ENCODE assay signal across 29 cellular contexts in the genomic region with DNA sequence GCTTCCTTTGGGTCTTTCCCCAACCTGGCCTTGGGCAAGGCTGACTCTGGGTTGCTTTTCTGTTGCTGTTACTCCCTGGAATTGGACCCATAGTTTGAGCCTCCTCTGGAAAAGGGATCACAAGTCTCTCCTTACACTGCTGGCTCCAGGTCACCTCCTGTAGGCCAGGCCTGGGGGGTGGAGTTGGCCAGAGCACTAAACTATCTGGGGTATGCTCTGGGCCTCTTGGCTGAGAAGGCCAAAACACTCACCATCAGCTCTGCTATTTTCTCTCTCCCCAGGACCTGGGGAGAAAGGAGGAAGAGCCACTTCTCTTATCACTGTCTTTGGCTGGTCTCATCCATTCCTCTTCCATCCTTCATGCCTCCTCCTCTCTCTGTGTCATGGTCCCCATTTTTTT. TPM values are rescaled to one million over a fixed set of nuclear protein-coding genes. Genes with fewer than 3 reads are reported as not detected.
DNase-seq lines count a peak whose midpoint lies in the region; ATAC-seq, FAIRE-seq and TF ChIP-seq lines count a peak whose summit lies in the region.
"Had no signal": no experiment of that assay in that cellular context is flagged by ENCODE, and none has a peak within 500 bp of the region (broad histone marks: within the 10 kb centered on the region; RNA-seq: fewer than 3 reads in every experiment).

No MANE protein-coding gene starts in this region.

- H3K4me3 ChIP-seq in A549 = no peak overlapping the region
- no peak overlapping the region for H3K4me3 ChIP-seq in K562
- H3K4me3 ChIP-seq: SJSA1, spleen, vagina had no signal

- TF ChIP-seq RAD21 in A549 (conservative IDR thresholded peaks at IDR 0.05 in 1 of 2, IDR thresholded peaks at IDR 0.05 in 1 of 2) (no peak), K562 (CRISPR knock-in tag; conservative IDR thresholded peaks at IDR 0.05 in 1 of 2, IDR thresholded peaks at IDR 0.05 in 1 of 2) (no peak)

- TF ChIP-seq CTCF in A549 (IDR thresholded peaks at IDR 0.05) = no peak
- no peak for TF ChIP-seq CTCF in K562 (IDR thresholded peaks at IDR 0.05 in 2 of 3, conservative IDR thresholded peaks at IDR 0.05 in 1 of 3; ENCODE audit: insufficient read depth in 2 of 3, low read depth in 1 of 3, low read length in 3 of 3)

- TF ChIP-seq POLR2A in A549 (IDR thresholded peaks at IDR 0.05; ENCODE audit: low read length) = no peak
- TF ChIP-seq POLR2A in K562 (conservative IDR thresholded peaks at IDR 0.05) = no peak

- peak overlapping the region in 1 of 2 experiments; percentile 61; a peak in 1 of 4 replicates for H3K9ac ChIP-seq in K562 (ENCODE audit: insufficient read depth in 1 of 2, low read depth in 2 of 2, low read length in 2 of 2)

- ATAC-seq in A549 (peak; percentile 14 to 35; a peak in 2 of 6 replicates), K562 (peak; percentile 42; the same call in 2 of the 3 replicates), left ventricle myocardium superior (peak; percentile 71), sciatic nerve (peak; percentile 47), GM19467 (IDR thresholded peaks at IDR 0.05; ENCODE audit: unreplicated experiment) (no peak), GM18907 (IDR thresholded peaks at IDR 0.05; ENCODE audit: unreplicated experiment) (no peak)
- ATAC-seq: activated naive CD8-positive, alpha-beta T cell treated with anti-CD3 and anti-CD28 coated beads, Interleukin-2, amount 50 U/mL, for 24 hours; left colon; PC-3 had no signal

- no peaks in the 10 kb centered on the region for H3K79me2 ChIP-seq in K562 (ENCODE audit: control insufficient read depth, insufficient read depth, low read length)

- H3K9me1 ChIP-seq in K562 (ENCODE audit: control insufficient read depth, insufficient read depth, low read length) = no peaks in the 10 kb centered on the region

- POLR2A ChIA-PET in A549 (lab: Yijun Ruan, JAX) = no interaction called here
- POLR2A ChIA-PET in K562 (lab: Yijun Ruan, JAX) = interaction anchor here (0.7 to 1.0 kb wide), 2 partner anchors 10 to 386 kb away, joined by 3 read pairs; no protein-coding TSS in a partner anchor

- H3K9me3 ChIP-seq in A549 (no peaks in the 10 kb centered on the region), K562 (replicated peaks; ENCODE audit: control insufficient read depth, insufficient read depth, low read depth, low read length) (no peaks in the 10 kb centered on the region)
- H3K9me3 ChIP-seq: SJSA1, spleen, vagina had no signal

- H3K4me1 ChIP-seq in A549 = no peaks in the 10 kb centered on the region
- peaks cover 0 to 3% of the 10 kb centered on the region in 2 experiments; a peak in 2 of 5 replicates for H3K4me1 ChIP-seq in K562 (replicated peaks in 1 of 2; ENCODE audit: control insufficient read depth in 2 of 2, insufficient read depth in 2 of 2, low read length in 2 of 2)

- no peaks in the 10 kb centered on the region for H3K27me3 ChIP-seq in K562 (ENCODE audit: control insufficient read depth in 2 of 2, insufficient read depth in 2 of 2, low read length in 2 of 2)
- H3K27me3 ChIP-seq: SJSA1, spleen, vagina had no signal

- FAIRE-seq in A549 (lab: Jason Lieb, UNC) = no peak
- FAIRE-seq in K562 (lab: Jason Lieb, UNC) = no peak
- FAIRE-seq: bronchial epithelial cell, frontal cortex had no signal

- in situ Hi-C loops in K562 (cut with MboI) = no loop called here

- no peak overlapping the region for H3K4me2 ChIP-seq in A549
- H3K4me2 ChIP-seq in K562 (ENCODE audit: insufficient read depth, low read length) = no peak overlapping the region

- intact Hi-C loops in K562 (cut with micrococcal nuclease) (no loop called here), left ventricle myocardium superior (cut with micrococcal nuclease) (no loop called here), sciatic nerve (cut with DNase I) (no loop called here)

- CTCF ChIA-PET in A549 (lab: Yijun Ruan, JAX) = interaction anchor here (1.4 to 5.3 kb wide), 5 partner anchors 12 to 762 kb away, joined by 3 to 27 read pairs (median 12); no protein-coding TSS in a partner anchor
- CTCF ChIA-PET in K562 (lab: Yijun Ruan, JAX; ENCODE audit: low intra/inter-chr PET ratio) = no interaction called here

- DNase-seq in A549 (ENCODE audit: low read depth in 1 of 2, low spot score in 1 of 2) (no peak), K562 (ENCODE audit: extremely low read depth in 1 of 4, low spot score in 3 of 4) (no peak), left ventricle myocardium superior (peak; percentile 65), sciatic nerve (ENCODE audit: low spot score) (no peak), HCEC 1CT (no peak), NCI-H1694 (lab: John Stamatoyannopoulos, UW) (no peak)
- DNase-seq: activated CD4-positive, alpha-beta T cell treated with anti-CD3 and anti-CD28 coated beads, Interleukin-2, amount 10 ng/mL, durations not matched to agents 7 days and 5 days; activated CD8-positive, alpha-beta memory T cell treated with anti-CD3 and anti-CD28 coated beads, Interleukin-2, amount 50 U/mL, for 48 hours; activated effector memory CD4-positive, alpha-beta T cell treated with anti-CD3 and anti-CD28 coated beads, Interleukin-2, amount 50 U/mL, for 16 hours; activated naive CD8-positive, alpha-beta T cell treated with anti-CD3 and anti-CD28 coated beads, Interleukin-2, amount 50 U/mL, for 24 hours; dermis blood vessel endothelial cell; DMS153; GDM1; left colon; midbrain; NCI-H1694 treated with DMSO at 0.1 percent for 48 hours; NCI-H2227 treated with DMSO at 0.1 percent for 48 hours; NCI-H82; nephron progenitor cell; PC-3; spleen; stimulated activated CD4-positive, alpha-beta T cell treated with anti-CD3 and anti-CD28 coated beads, Interleukin-4, amount 100 ng/mL, for 24 hours had no signal

- H3K27ac ChIP-seq in A549 (no peak overlapping the region), K562 (ENCODE audit: extremely low read depth, low read depth, low read length) (no peak overlapping the region)
- H3K27ac ChIP-seq: HL-60, SJSA1 had no signal

- no peaks in the 10 kb centered on the region for H3K36me3 ChIP-seq in K562 (ENCODE audit: control insufficient read depth, insufficient read depth, low read length)
- H3K36me3 ChIP-seq: SJSA1, spleen, vagina had no signal

- TF ChIP-seq EP300 in A549 (IDR thresholded peaks at IDR 0.05) (no peak), K562 (IDR thresholded peaks at IDR 0.05; ENCODE audit: low read length) (no peak)

- no TSS peak for BruUV-seq in K562 (replicated peaks; lab: Mats Ljungman, UMichigan)

- peak overlapping the region; percentile 5; the same call in 1 of the 2 replicates for H2AFZ ChIP-seq in K562 (ENCODE audit: low read depth, low read length)

- no peaks in the 10 kb centered on the region for H4K20me1 ChIP-seq in K562 (replicated peaks; ENCODE audit: control insufficient read depth, insufficient read depth, low read length)

TF ChIP-seq in A549, 52 proteins besides CTCF, POLR2A, EP300 and RAD21:
- TF ChIP-seq NR3C1 (IDR thresholded peaks at IDR 0.05) = no peak
- TF ChIP-seq POLR2AphosphoS2 (conservative IDR thresholded peaks at IDR 0.05; ENCODE audit: low read length) = no peak
- no peak for TF ChIP-seq CHD4 (IDR thresholded peaks at IDR 0.05; ENCODE audit: borderline replicate concordance)
- TF ChIP-seq CBX2 (IDR thresholded peaks at IDR 0.05; ENCODE audit: borderline replicate concordance, low read depth) = no peak
- no peak for TF ChIP-seq KDM5A (IDR thresholded peaks at IDR 0.05)
- TF ChIP-seq RCOR1 (IDR thresholded peaks at IDR 0.05; ENCODE audit: low read depth, low read length) = no peak

TF ChIP-seq in K562, 482 proteins besides CTCF, POLR2A, EP300 and RAD21 (continues in another document):
- TF ChIP-seq NCOA2 (IDR thresholded peaks at IDR 0.05; ENCODE audit: partially characterized antibody in 2 of 2) = no peak
- TF ChIP-seq, protein P1, sequence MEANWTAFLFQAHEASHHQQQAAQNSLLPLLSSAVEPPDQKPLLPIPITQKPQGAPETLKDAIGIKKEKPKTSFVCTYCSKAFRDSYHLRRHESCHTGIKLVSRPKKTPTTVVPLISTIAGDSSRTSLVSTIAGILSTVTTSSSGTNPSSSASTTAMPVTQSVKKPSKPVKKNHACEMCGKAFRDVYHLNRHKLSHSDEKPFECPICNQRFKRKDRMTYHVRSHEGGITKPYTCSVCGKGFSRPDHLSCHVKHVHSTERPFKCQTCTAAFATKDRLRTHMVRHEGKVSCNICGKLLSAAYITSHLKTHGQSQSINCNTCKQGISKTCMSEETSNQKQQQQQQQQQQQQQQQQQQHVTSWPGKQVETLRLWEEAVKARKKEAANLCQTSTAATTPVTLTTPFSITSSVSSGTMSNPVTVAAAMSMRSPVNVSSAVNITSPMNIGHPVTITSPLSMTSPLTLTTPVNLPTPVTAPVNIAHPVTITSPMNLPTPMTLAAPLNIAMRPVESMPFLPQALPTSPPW (CRISPR knock-in tag; IDR thresholded peaks at IDR 0.05) = no peak
- TF ChIP-seq ZNF316 (IDR thresholded peaks at IDR 0.05) = no peak
- TF ChIP-seq TBP (optimal IDR thresholded peaks at IDR 0.05; ENCODE audit: low read depth, low read length) = no peak
- no peak for TF ChIP-seq BACH1 (tag; IDR thresholded peaks at IDR 0.05)
- TF ChIP-seq ZC3H8 (IDR thresholded peaks at IDR 0.05) = no peak
- no peak for TF ChIP-seq NR2C2 (CRISPR knock-in tag; IDR thresholded peaks at IDR 0.05)
- TF ChIP-seq NR2C2 (tag; IDR thresholded peaks at IDR 0.05) = no peak

RNA-seq across cellular contexts. Expression of a gene that starts 56.5 kb away (rescaled TPM):
- 29.9 and 31.0 TPM in 2 replicates for polyA plus RNA-seq in A549 (2011; rRNA removed)
- 7.6 and 9.6 TPM in 2 replicates for polyA plus RNA-seq in A549 (2012; cell fraction: cytosol; rRNA removed)
- 4.9 and 6.1 TPM in 2 replicates for polyA plus RNA-seq in A549 (2012; cell fraction: nucleus; rRNA removed)
- 7.6 to 8.4 TPM (median 7.7 TPM) in 3 replicates for polyA plus RNA-seq in A549 (2017; fragmentation: RNase III; extraction: RNeasy Plus Mini Kit Qiagen cat#74134 plus additional on column Dnase treatment)
- 45.8 and 54.0 TPM in 2 replicates for polyA minus RNA-seq in A549 (2011; rRNA and poly(A)+ RNA removed)
- total RNA-seq in K562 (2011; cell fraction: chromatin; rRNA removed; ENCODE audit: low replicate concordance) = 51.3 and 140 TPM in 2 replicates
- 21.5 and 31.2 TPM in 2 replicates for total RNA-seq in K562 (2011; cell fraction: nucleolus; rRNA removed)
- 55.1 and 80.0 TPM in 2 replicates for total RNA-seq in K562 (2011; cell fraction: nucleoplasm; rRNA removed)
- 8.3 and 12.2 TPM in 2 replicates for total RNA-seq in K562 (2014; rRNA removed)
- total RNA-seq in K562 (2014; rRNA removed; fragmentation: Illumina TruSeq; extraction: Trizol) = 19.4 and 20.3 TPM in 2 replicates
- total RNA-seq in K562 (2015; rRNA removed; fragmentation: Illumina TruSeq; extraction: Trizol) = 19.9 TPM in 2 replicates
- total RNA-seq in K562 (2021) = 16.2 and 17.0 TPM in 2 replicates
- 22.2 and 25.7 TPM in 2 replicates for polyA plus RNA-seq in K562 (2011; rRNA removed)
- polyA plus RNA-seq in K562 (2011; cell fraction: cytosol; rRNA removed) = 12.8 and 15.5 TPM in 2 replicates
- polyA plus RNA-seq in K562 (2011; cell fraction: nucleus; rRNA removed) = 23.6 and 27.1 TPM in 2 replicates
- 12.6 and 12.9 TPM in 2 replicates for polyA plus RNA-seq in K562 (2012)
- polyA plus RNA-seq in K562 (2014; fragmentation: Illumina TruSeq; extraction: Trizol) = 17.4 and 19.7 TPM in 2 replicates
- 1 to 10 TPM; 4.9 to 6.2 TPM for polyA plus RNA-seq in K562 (2014; fragmentation: Nextera tagmentation; extraction: Ambion mirVana)
- 9.4 and 10.8 TPM in 2 replicates for polyA plus RNA-seq in K562 (2014; rRNA removed)
- 67.5 and 67.7 TPM in 2 replicates for polyA minus RNA-seq in K562 (2011; rRNA and poly(A)+ RNA removed)
- polyA minus RNA-seq in K562 (2011; cell fraction: cytosol; rRNA and poly(A)+ RNA removed) = 14.5 and 23.9 TPM in 2 replicates
- 40.3 and 55.5 TPM in 2 replicates for polyA minus RNA-seq in K562 (2011; cell fraction: nucleus; rRNA and poly(A)+ RNA removed)
- 34.3 TPM for total RNA-seq in left ventricle myocardium superior
- total RNA-seq in sciatic nerve = 89.7 TPM

Comparison
In these comparisons a context has a peak if more than half of its experiments do, and no peak if none do; other contexts are left out.
1. ATAC-seq: peak in A549 (2 of 2), K562 (single experiment), left ventricle myocardium superior (single experiment) and sciatic nerve (single experiment); none in GM19467 (single experiment) and GM18907 (single experiment).